ENCODE assay signal across 12 cellular contexts in genomic region chr17:27810211-27810901, GRCh38. TPM values are rescaled to one million over a fixed set of nuclear protein-coding genes. Genes with fewer than 3 reads are reported as not detected.
DNase-seq lines count a peak whose midpoint lies in the region; ATAC-seq and TF ChIP-seq lines count a peak whose summit lies in the region.
"Had no signal": no experiment of that assay in that cellular context is flagged by ENCODE, and none has a peak within 500 bp of the region (broad histone marks: within the 10 kb centered on the region; RNA-seq: fewer than 3 reads in every experiment).

No MANE protein-coding gene starts in this region.

- no peaks in the 10 kb centered on the region for H3K36me3 ChIP-seq in lower lobe of right lung
- H3K36me3 ChIP-seq: vagina had no signal

- H3K4me3 Mint-ChIP-seq in activated naive CD8-positive, alpha-beta T cell treated with anti-CD3 and anti-CD28 coated beads for 36 hours: peak overlapping the region; percentile 29

- peaks cover 9% of the 10 kb centered on the region for H3K4me1 ChIP-seq in lower lobe of right lung

- peaks cover 3% of the 10 kb centered on the region for H3K27me3 Mint-ChIP-seq in activated naive CD8-positive, alpha-beta T cell treated with anti-CD3 and anti-CD28 coated beads for 36 hours

- TF ChIP-seq CTCF in lower lobe of right lung (IDR thresholded peaks at IDR 0.05): no peak

- H3K27ac ChIP-seq in lower lobe of right lung: no peak overlapping the region
- H3K27ac ChIP-seq: vagina had no signal

- DNase-seq in D341Med (ENCODE audit: low spot score): peak; percentile 15
- DNase-seq in activated naive CD8-positive, alpha-beta T cell treated with anti-CD3 and anti-CD28 coated beads for 36 hours: peak; percentile 58
- DNase-seq in epidermal melanocyte (ENCODE audit: insufficient read length, low spot score): no peak
- DNase-seq in lower lobe of right lung: no peak
- DNase-seq in NCI-H226: no peak
- no peak for DNase-seq in RKO (ENCODE audit: low spot score)
- DNase-seq: caudate nucleus, NCI-H146 had no signal

- H3K4me1 Mint-ChIP-seq in activated naive CD8-positive, alpha-beta T cell treated with anti-CD3 and anti-CD28 coated beads for 36 hours: peaks cover 47% of the 10 kb centered on the region

- no peaks in the 10 kb centered on the region for H3K27me3 ChIP-seq in lower lobe of right lung (ENCODE audit: low read depth)
- H3K27me3 ChIP-seq: vagina had no signal

- H3K9me3 Mint-ChIP-seq in activated naive CD8-positive, alpha-beta T cell treated with anti-CD3 and anti-CD28 coated beads for 36 hours: peaks cover 5% of the 10 kb centered on the region

- H3K27ac Mint-ChIP-seq in activated naive CD8-positive, alpha-beta T cell treated with anti-CD3 and anti-CD28 coated beads for 36 hours: peak overlapping the region; percentile 96

- H3K4me3 ChIP-seq in lower lobe of right lung: no peak overlapping the region
- H3K4me3 ChIP-seq: vagina had no signal

- ATAC-seq in GM19023 (IDR thresholded peaks at IDR 0.05; ENCODE audit: unreplicated experiment) (peak; percentile 44), HG03280 (IDR thresholded peaks at IDR 0.05; ENCODE audit: unreplicated experiment) (peak; percentile 33), lower lobe of right lung (no peak)

- intact Hi-C loops in lower lobe of right lung (cut with DNase I): no loop called here

- no peaks in the 10 kb centered on the region for H3K9me3 ChIP-seq in lower lobe of right lung
- H3K9me3 ChIP-seq: vagina had no signal

- H3K36me3 Mint-ChIP-seq in activated naive CD8-positive, alpha-beta T cell treated with anti-CD3 and anti-CD28 coated beads for 36 hours: peaks cover 3% of the 10 kb centered on the region

RNA-seq across cellular contexts. Expression of gene NOS2, which starts 10.0 kb away (rescaled TPM):
- total RNA-seq in activated naive CD8-positive, alpha-beta T cell treated with anti-CD3 and anti-CD28 coated beads for 36 hours: under 1 TPM in 1 of 2 experiments, not detected in 1; 0.10 TPM
- total RNA-seq in lower lobe of right lung: 0.38 TPM
- total RNA-seq: T-helper 2 cell treated with Interferon-gamma antibody and Interleukin-4, amounts not matched to agents 100 ng/mL and 5 ng/mL, for 36 hours; vagina had no signal

Comparison
In these comparisons a context has a peak if more than half of its experiments do, and no peak if none do; other contexts are left out.
1. DNase-seq: peak in D341Med (single experiment) and activated naive CD8-positive, alpha-beta T cell treated with anti-CD3 and anti-CD28 coated beads for 36 hours (single experiment); none in epidermal melanocyte (single experiment), lower lobe of right lung (single experiment), NCI-H226 (single experiment) and RKO (single experiment).
2. ATAC-seq: peak in GM19023 (single experiment) and HG03280 (single experiment); none in lower lobe of right lung (0 of 2).